Comparison of ENCODE assay signal across 9 cellular contexts in the genomic region with DNA sequence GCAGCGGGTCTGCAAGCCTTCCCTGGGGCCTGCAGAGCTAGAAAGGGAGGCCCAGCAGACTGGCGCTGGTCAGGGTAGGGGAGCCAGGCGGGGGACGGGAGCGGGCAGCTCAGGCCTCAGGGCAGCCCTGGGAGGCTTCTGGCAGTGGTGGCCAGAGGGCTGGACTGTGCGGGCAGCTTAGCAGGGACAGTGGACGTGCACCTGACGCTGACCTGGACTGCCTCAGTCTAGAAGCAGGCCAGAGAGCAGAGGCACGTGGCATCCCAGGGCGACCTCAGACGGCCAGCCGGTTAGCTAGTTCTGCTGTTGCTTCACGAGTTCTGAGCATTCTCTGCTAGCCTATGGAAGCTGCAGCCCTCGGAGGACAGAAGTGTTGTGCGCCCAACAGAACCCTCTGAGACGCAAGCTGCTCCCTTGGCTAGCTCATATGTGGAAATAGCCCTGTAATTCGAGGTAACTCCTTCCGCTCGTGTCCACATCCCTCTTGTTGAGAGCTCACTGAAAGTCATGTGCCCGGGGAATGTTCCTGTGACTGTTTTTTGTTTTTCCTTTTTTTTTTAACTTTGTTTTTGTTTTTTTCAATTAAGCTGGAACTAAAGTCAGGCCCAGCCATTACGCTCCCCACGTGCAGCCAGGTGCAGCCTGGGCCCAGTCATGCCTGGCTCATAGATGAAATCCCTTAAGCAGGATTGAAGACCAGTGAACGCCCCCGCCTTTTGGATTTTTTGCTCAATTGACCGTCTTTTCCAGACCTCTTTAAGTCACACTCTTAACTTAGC. TPM values are rescaled to one million over a fixed set of nuclear protein-coding genes. Genes with fewer than 3 reads are reported as not detected.
DNase-seq lines count a peak whose midpoint lies in the region; ATAC-seq and TF ChIP-seq lines count a peak whose summit lies in the region.
"Had no signal": no experiment of that assay in that cellular context is flagged by ENCODE, and none has a peak within 500 bp of the region (broad histone marks: within the 10 kb centered on the region; RNA-seq: fewer than 3 reads in every experiment).

No MANE protein-coding gene starts in this region.

- ATAC-seq in naive thymus-derived CD8-positive, alpha-beta T cell: no peak
- ATAC-seq in GM18517 (IDR thresholded peaks at IDR 0.05; ENCODE audit: unreplicated experiment) (no peak), HG03108 (IDR thresholded peaks at IDR 0.05; ENCODE audit: unreplicated experiment) (no peak), HG03045 (IDR thresholded peaks at IDR 0.05; ENCODE audit: unreplicated experiment) (no peak)

- H3K9me3 Mint-ChIP-seq in CD14-positive monocyte: peaks cover 0 to 2% (median 0%) of the 10 kb centered on the region in 7 donors
- H3K9me3 Mint-ChIP-seq in naive thymus-derived CD8-positive, alpha-beta T cell: no peaks in the 10 kb centered on the region

- POLR2A ChIA-PET in naive thymus-derived CD8-positive, alpha-beta T cell (lab: Charles Lee): interaction anchor here (0.6 to 3.9 kb wide), 12 partner anchors 20 to 450 kb away, joined by 3 to 43 read pairs (median 4); partner anchors contain the start of genes ABCA7 and POLR2E

- peaks cover 60% of the 10 kb centered on the region for H3K4me1 Mint-ChIP-seq in CD14-positive monocyte
- peaks cover 35 to 66% (median 64%) of the 10 kb centered on the region in 4 donors for H3K4me1 Mint-ChIP-seq in naive thymus-derived CD8-positive, alpha-beta T cell

- intact Hi-C loops in CD14-positive monocyte (cut with micrococcal nuclease): no loop called here

- DNase-seq in CD14-positive monocyte (ENCODE audit: low spot score) (no peak), M059J (ENCODE audit: low read depth) (peak; percentile 15), caudate nucleus (lab: John Stamatoyannopoulos, UW) (no peak), DMS53 (lab: John Stamatoyannopoulos, UW) (no peak)
- no peak for DNase-seq in naive thymus-derived CD8-positive, alpha-beta T cell

- H3K4me3 Mint-ChIP-seq in CD14-positive monocyte: peak overlapping the region; percentile 23 to 37
- peak overlapping the region; percentile 41 to 93 (median 62) for H3K4me3 Mint-ChIP-seq in naive thymus-derived CD8-positive, alpha-beta T cell

- H3K36me3 Mint-ChIP-seq in CD14-positive monocyte: peaks cover 40 to 61% of the 10 kb centered on the region in 2 donors
- peaks cover 0 to 58% (median 15%) of the 10 kb centered on the region in 3 donors for H3K36me3 Mint-ChIP-seq in naive thymus-derived CD8-positive, alpha-beta T cell

- no peak for TF ChIP-seq CTCF in CD14-positive monocyte (IDR thresholded peaks at IDR 0.05)

- H3K27ac ChIP-seq in caudate nucleus (ENCODE audit: low read depth, low read length): peak overlapping the region; percentile 89

- no peaks in the 10 kb centered on the region for H3K27me3 Mint-ChIP-seq in CD14-positive monocyte (ENCODE audit: low read depth in 3 of 3)
- no peaks in the 10 kb centered on the region for H3K27me3 Mint-ChIP-seq in naive thymus-derived CD8-positive, alpha-beta T cell

- H3K27ac Mint-ChIP-seq in CD14-positive monocyte: peak overlapping the region; percentile 82 to 95 (median 86)
- H3K27ac Mint-ChIP-seq in naive thymus-derived CD8-positive, alpha-beta T cell: peak overlapping the region; percentile 79 to 94 (median 86)

RNA-seq across cellular contexts. Expression of gene FAM174C, which starts 1.9 kb away (rescaled TPM):
- polyA plus RNA-seq in CD14-positive monocyte: 10 to 100 TPM; 40.0 to 56.2 TPM
- total RNA-seq in M059J (2014; rRNA removed; shearing (Covaris generic)): 108 and 128 TPM in 2 replicates
- 10 to 100 TPM; 46.3 to 47.5 TPM for total RNA-seq in naive thymus-derived CD8-positive, alpha-beta T cell
- polyA plus RNA-seq in naive thymus-derived CD8-positive, alpha-beta T cell: 100 to 1,000 TPM in 1 of 3 donors, 10 to 100 TPM in 2; 66.7 to 104 (median 95.5) TPM

RNA-seq across cellular contexts. Expression of gene CIRBP, which starts 4.3 kb away (rescaled TPM):
- polyA plus RNA-seq in CD14-positive monocyte: 10 to 100 TPM; 39.6 to 51.1 TPM
- 115 and 145 TPM in 2 replicates for total RNA-seq in M059J (2014; rRNA removed; shearing (Covaris generic))
- total RNA-seq in naive thymus-derived CD8-positive, alpha-beta T cell: 100 to 1,000 TPM; 565 to 579 TPM
- 100 to 1,000 TPM; 204 to 273 (median 262) TPM for polyA plus RNA-seq in naive thymus-derived CD8-positive, alpha-beta T cell

RNA-seq across cellular contexts. Expression of gene EFNA2, which starts 12.2 kb away (rescaled TPM):
- polyA plus RNA-seq in CD14-positive monocyte: not detected
- total RNA-seq in M059J (2014; rRNA removed; shearing (Covaris generic)): not detected in 2 replicates
- not detected for total RNA-seq in naive thymus-derived CD8-positive, alpha-beta T cell
- not detected for polyA plus RNA-seq in naive thymus-derived CD8-positive, alpha-beta T cell
- total RNA-seq: T-helper 1 cell treated with Interleukin-12 subunit alpha and Interleukin-12 subunit beta and Interleukin-4 antibody, amounts not matched to agents 30 ng/mL and 1 ng/mL, for 36 hours had no signal

RNA-seq across cellular contexts. Expression of gene MIDN, which starts 25.1 kb away (rescaled TPM):
- polyA plus RNA-seq in CD14-positive monocyte: 10 to 100 TPM in 1 of 2 donors, 1 to 10 TPM in 1; 5.6 to 11.0 TPM
- total RNA-seq in M059J (2014; rRNA removed; shearing (Covaris generic)): 4.5 and 11.0 TPM in 2 replicates
- 10 to 100 TPM; 31.2 to 35.4 TPM for total RNA-seq in naive thymus-derived CD8-positive, alpha-beta T cell
- polyA plus RNA-seq in naive thymus-derived CD8-positive, alpha-beta T cell: 1 to 10 TPM; 1.1 to 8.2 (median 6.6) TPM

RNA-seq across cellular contexts. Expression of gene ATP5F1D, which starts 31.9 kb away (rescaled TPM):
- polyA plus RNA-seq in CD14-positive monocyte: 100 to 1,000 TPM; 143 to 160 TPM
- 45.0 and 69.8 TPM in 2 replicates for total RNA-seq in M059J (2014; rRNA removed; shearing (Covaris generic))
- 10 to 100 TPM; 83.9 to 89.0 TPM for total RNA-seq in naive thymus-derived CD8-positive, alpha-beta T cell
- 100 to 1,000 TPM; 214 to 264 (median 262) TPM for polyA plus RNA-seq in naive thymus-derived CD8-positive, alpha-beta T cell
